ENCODE assay signal across 11 cellular contexts in genomic region chr15:68797157-68797556, GRCh38. TPM values are rescaled to one million over a fixed set of nuclear protein-coding genes. Genes with fewer than 3 reads are reported as not detected.
DNase-seq lines count a peak whose midpoint lies in the region; ATAC-seq, FAIRE-seq and TF ChIP-seq lines count a peak whose summit lies in the region.
"Had no signal": no experiment of that assay in that cellular context is flagged by ENCODE, and none has a peak within 500 bp of the region (broad histone marks: within the 10 kb centered on the region; RNA-seq: fewer than 3 reads in every experiment).

No MANE protein-coding gene starts in this region.

- H3K4me1 Mint-ChIP-seq in WTC11: peaks cover 83% of the 10 kb centered on the region

- H3K27me3 Mint-ChIP-seq in WTC11 (ENCODE audit: low read depth): no peaks in the 10 kb centered on the region

- no peak for TF ChIP-seq POLR2A in suprapubic skin (IDR thresholded peaks at IDR 0.05)

- H3K4me3 Mint-ChIP-seq in WTC11: no peak overlapping the region

- H3K9me3 Mint-ChIP-seq in WTC11: no peaks in the 10 kb centered on the region

- H3K4me1 ChIP-seq in suprapubic skin: peaks cover 73% of the 10 kb centered on the region

- no peak for TF ChIP-seq EP300 in suprapubic skin (IDR thresholded peaks at IDR 0.05)

- TF ChIP-seq CTCF in AG10803 (conservative IDR thresholded peaks at IDR 0.05; ENCODE audit: low read length) (no peak), WTC11 (IDR thresholded peaks at IDR 0.05) (no peak), suprapubic skin (IDR thresholded peaks at IDR 0.05) (no peak)

- CTCF ChIA-PET in WTC11 (lab: Charles Lee): interaction anchor here (0.9 kb wide), 1 partner anchor 235 kb away, joined by 3 read pairs; no protein-coding TSS in a partner anchor

- FAIRE-seq in GM18507 (lab: Jason Lieb, UNC): peak; percentile 75
- FAIRE-seq: D721Med, urothelium cell line had no signal

- H3K27ac ChIP-seq in suprapubic skin: no peak overlapping the region

- 0 out of 2 replicates have a peak overlapping the region, but pooled peaks have one; percentile 56 for H3K27ac Mint-ChIP-seq in WTC11

- H3K36me3 Mint-ChIP-seq in WTC11: peaks cover 4% of the 10 kb centered on the region; the same call in 1 of the 2 replicates

- no peaks in the 10 kb centered on the region for H3K9me3 ChIP-seq in suprapubic skin

- 45% methylated on average over 3 of the region's 3 CpGs for WGBS in suprapubic skin

- no peaks in the 10 kb centered on the region for H3K36me3 ChIP-seq in suprapubic skin

- ATAC-seq in WTC11 (no peak), GM18502 (IDR thresholded peaks at IDR 0.05; ENCODE audit: poor library complexity, unreplicated experiment) (no peak)

- no peak overlapping the region for H3K4me3 ChIP-seq in AG10803 (ENCODE audit: low read length)
- no peak overlapping the region for H3K4me3 ChIP-seq in suprapubic skin

- POLR2A ChIA-PET in WTC11 (lab: Charles Lee): interaction anchor here (1.0 kb wide), 1 partner anchor 10 kb away, joined by 4 read pairs; no protein-coding TSS in a partner anchor

- DNase-seq in AG10803 (ENCODE audit: low read depth) (peak; percentile 45), GM18507 (ENCODE audit: extremely low spot score, insufficient read length, low read depth) (no peak), WTC11 (ENCODE audit: low spot score) (no peak), iris pigment epithelial cell (ENCODE audit: low read depth) (peak; percentile 55), NOMO-1 treated with dmso at 0.1 percent for 144 hours (lab: John Stamatoyannopoulos, UW; ENCODE audit: unreplicated experiment) (no peak), SK-N-DZ (ENCODE audit: low spot score) (no peak), suprapubic skin (ENCODE audit: low spot score in 2 of 2) (no peak)
- DNase-seq: NCI-H1694 treated with DMSO at 0.1 percent for 48 hours had no signal

- no peaks in the 10 kb centered on the region for H3K27me3 ChIP-seq in suprapubic skin

TF ChIP-seq in WTC11, 78 proteins besides CTCF, POLR2A, EP300 and RAD21:
- TF ChIP-seq SMAD4 (CRISPR knock-in tag; IDR thresholded peaks at IDR 0.05): no peak
- TF ChIP-seq CREB1 (CRISPR knock-in tag; IDR thresholded peaks at IDR 0.05): no peak
- TF ChIP-seq FOXJ3 (CRISPR knock-in tag; IDR thresholded peaks at IDR 0.05; ENCODE audit: borderline replicate concordance): no peak
- no peak for TF ChIP-seq FOXP4 (CRISPR knock-in tag; IDR thresholded peaks at IDR 0.05)
- no peak for TF ChIP-seq RELA (CRISPR knock-in tag; IDR thresholded peaks at IDR 0.05; ENCODE audit: borderline replicate concordance)

RNA-seq across cellular contexts. Expression of gene ANP32A, which starts 23.5 kb away (rescaled TPM):
- 232 to 253 TPM (median 242 TPM) in 3 replicates for total RNA-seq in WTC11 (2021)
- 160 and 194 TPM in 2 replicates for polyA plus RNA-seq in SK-N-DZ (2014; cell fraction: cytosol; rRNA removed)
- 68.4 and 81.7 TPM in 2 replicates for polyA plus RNA-seq in SK-N-DZ (2014; cell fraction: nucleus; rRNA removed)
- total RNA-seq in suprapubic skin: 100 to 1,000 TPM in 1 of 4 donors, 10 to 100 TPM in 3; 25.5 to 101 (median 31.3) TPM

Comparison
In these comparisons a context has a peak if more than half of its experiments do, and no peak if none do; other contexts are left out.
1. DNase-seq: peak in AG10803 (single experiment) and iris pigment epithelial cell (single experiment); none in GM18507 (single experiment), WTC11 (single experiment), NOMO-1 treated with dmso at 0.1 percent for 144 hours (single experiment), SK-N-DZ (single experiment) and suprapubic skin (0 of 2).